In genomic region chr1:43227138-43227836, GRCh38 we compare ENCODE assay signal across 9 cellular contexts. TPM values are rescaled to one million over a fixed set of nuclear protein-coding genes. Genes with fewer than 3 reads are reported as not detected.
DNase-seq lines count a peak whose midpoint lies in the region; ATAC-seq, FAIRE-seq and TF ChIP-seq lines count a peak whose summit lies in the region.
"Had no signal": no experiment of that assay in that cellular context is flagged by ENCODE, and none has a peak within 500 bp of the region (broad histone marks: within the 10 kb centered on the region; RNA-seq: fewer than 3 reads in every experiment).

No MANE protein-coding gene starts in this region.

- no peaks in the 10 kb centered on the region for H3K9me3 ChIP-seq in endothelial cell of umbilical vein (replicated peaks; ENCODE audit: control insufficient read depth, insufficient read depth, low read length)

- POLR2A ChIA-PET in endothelial cell of umbilical vein (lab: Charles Lee): interaction anchor here (1.1 kb wide), 1 partner anchor 20 kb away, joined by 4 read pairs; no protein-coding TSS in a partner anchor

- no peaks in the 10 kb centered on the region for H3K27me3 ChIP-seq in endothelial cell of umbilical vein (ENCODE audit: control insufficient read depth in 2 of 2, insufficient read depth in 2 of 2, low read length in 2 of 2)

- peaks cover 7% of the 10 kb centered on the region for H3K4me1 ChIP-seq in endothelial cell of umbilical vein (ENCODE audit: control insufficient read depth, extremely low read depth, insufficient read depth, low read length)

- intact Hi-C loops in endothelial cell of umbilical vein (cut with micrococcal nuclease): loop anchor here (1.0 to 5.0 kb wide), 4 partner anchors 20 to 424 kb away; partner anchors contain the start of genes ELOVL1 and KDM4A

- H2AFZ ChIP-seq in endothelial cell of umbilical vein (ENCODE audit: low read depth, low read length): peak overlapping the region; percentile 58

- no peak overlapping the region for H3K4me2 ChIP-seq in endothelial cell of umbilical vein (ENCODE audit: insufficient read depth, low read length)

- no peak overlapping the region for H3K27ac ChIP-seq in endothelial cell of umbilical vein (ENCODE audit: insufficient read depth, low read depth, low read length)

- ATAC-seq in GM21367 (IDR thresholded peaks at IDR 0.05; ENCODE audit: unreplicated experiment): no peak

- peak; percentile 21 for FAIRE-seq in D721Med (lab: Jason Lieb, UNC)
- FAIRE-seq in endothelial cell of umbilical vein (lab: Jason Lieb, UNC): peak; percentile 92

- H4K20me1 ChIP-seq in endothelial cell of umbilical vein (replicated peaks; ENCODE audit: control insufficient read depth, extremely low read depth, insufficient read depth, low read length): no peaks in the 10 kb centered on the region

- TF ChIP-seq POLR2A in endothelial cell of umbilical vein (IDR thresholded peaks at IDR 0.05; ENCODE audit: low read depth, low read length): no peak

- DNase-seq in D721Med (ENCODE audit: insufficient read length, low spot score) (peak; percentile 63), HPDE6-E6E7 (ENCODE audit: extremely low spot score) (peak; percentile 63), NOMO-1 treated with dmso at 0.1 percent for 144 hours (lab: John Stamatoyannopoulos, UW; ENCODE audit: unreplicated experiment) (peak; percentile 35), endothelial cell of umbilical vein (ENCODE audit: low read depth, low spot score) (peak; percentile 78), middle frontal gyrus (ENCODE audit: extremely low spot score, low spot score) (peak; percentile 65)
- DNase-seq in activated CD8-positive, alpha-beta memory T cell treated with anti-CD3 and anti-CD28 coated beads for 4 hours (ENCODE audit: low read depth in 2 of 2): peak; percentile 68 to 75
- peak; percentile 50 to 88 for DNase-seq in stimulated activated CD8-positive, alpha-beta memory T cell treated with anti-CD3 and anti-CD28 coated beads, Interleukin-4, amount 100 ng/mL, for 4 hours (ENCODE audit: low read depth in 2 of 2, low spot score in 1 of 2)

- H3K36me3 ChIP-seq in endothelial cell of umbilical vein (ENCODE audit: control insufficient read depth in 2 of 2, extremely low read depth in 1 of 2, insufficient read depth in 2 of 2, low read length in 2 of 2): no peaks in the 10 kb centered on the region

- CTCF ChIA-PET in endothelial cell of umbilical vein (lab: Charles Lee): interaction anchor here (0.5 to 7.4 kb wide), 61 partner anchors 8 to 708 kb away, joined by 3 to 269 read pairs (median 5); partner anchors contain the start of genes CDC20, CFAP57, EBNA1BP2 and ELOVL1

- dilution Hi-C loops in endothelial cell of umbilical vein (cut with MboI; ENCODE audit: extremely low pct_ligation_motif_present, low sequenced_read_pairs): loop anchor here (25.0 kb wide), 1 partner anchor 185 kb away; no protein-coding TSS in a partner anchor

- H3K79me2 ChIP-seq in endothelial cell of umbilical vein (ENCODE audit: control insufficient read depth, insufficient read depth, low read length): no peaks in the 10 kb centered on the region

- no peak overlapping the region for H3K9ac ChIP-seq in endothelial cell of umbilical vein (replicated peaks; ENCODE audit: extremely low read depth, insufficient read depth, low read length)

- TF ChIP-seq CTCF in D721Med (IDR thresholded peaks at IDR 0.05; ENCODE audit: insufficient read depth, missing control alignments) (peak; percentile 90), endothelial cell of umbilical vein (IDR thresholded peaks at IDR 0.05; ENCODE audit: extremely low read depth in 1 of 2, insufficient read depth in 1 of 2, low read depth in 1 of 2, low read length in 2 of 2) (peak; percentile 84 to 97)

- H3K9me1 ChIP-seq in endothelial cell of umbilical vein (replicated peaks; ENCODE audit: control insufficient read depth, extremely low read depth, insufficient read depth, low read length): no peaks in the 10 kb centered on the region

- no peak overlapping the region for H3K4me3 ChIP-seq in endothelial cell of umbilical vein (replicated peaks in 1 of 3; ENCODE audit: insufficient read depth in 1 of 3, low read depth in 1 of 3, low read length in 3 of 3)

- no TSS peak for BruUV-seq in endothelial cell of umbilical vein (replicated peaks; lab: Mats Ljungman, UMichigan)

TF ChIP-seq in endothelial cell of umbilical vein, 7 proteins besides CTCF, POLR2A, EP300 and RAD21:
- TF ChIP-seq MYC (IDR thresholded peaks at IDR 0.05; ENCODE audit: low read depth, low read length): no peak
- no peak for TF ChIP-seq POLR2AphosphoS5 (IDR thresholded peaks at IDR 0.05; ENCODE audit: insufficient read depth, low read depth, low read length)
- no peak for TF ChIP-seq GATA2 (IDR thresholded peaks at IDR 0.05; ENCODE audit: insufficient read depth, insufficient read length, low read depth, low read length)
- TF ChIP-seq JUN (IDR thresholded peaks at IDR 0.05; ENCODE audit: borderline replicate concordance, insufficient read depth, insufficient read length, low read depth): no peak
- TF ChIP-seq, protein P1, sequence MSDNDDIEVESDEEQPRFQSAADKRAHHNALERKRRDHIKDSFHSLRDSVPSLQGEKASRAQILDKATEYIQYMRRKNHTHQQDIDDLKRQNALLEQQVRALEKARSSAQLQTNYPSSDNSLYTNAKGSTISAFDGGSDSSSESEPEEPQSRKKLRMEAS (IDR thresholded peaks at IDR 0.05; ENCODE audit: insufficient read depth, insufficient read length): no peak
- TF ChIP-seq FOS (IDR thresholded peaks at IDR 0.05; ENCODE audit: borderline replicate concordance, insufficient read depth, low read length): no peak

RNA-seq across cellular contexts. Expression of gene TMEM125, which starts 42.5 kb away (rescaled TPM):
- not detected in 2 replicates for total RNA-seq in endothelial cell of umbilical vein
- polyA plus RNA-seq in endothelial cell of umbilical vein: 0.06 and 0.17 TPM in 2 replicates
- 0.11 and 0.12 TPM in 2 replicates for polyA plus RNA-seq in endothelial cell of umbilical vein (2011; cell fraction: cytosol; rRNA removed)
- 0.08 TPM in 1 of 2 replicates, not detected in the other for polyA plus RNA-seq in endothelial cell of umbilical vein (2011; cell fraction: nucleus; rRNA removed)
- polyA plus RNA-seq in endothelial cell of umbilical vein (2012): not detected in 2 replicates
- polyA minus RNA-seq in endothelial cell of umbilical vein: not detected in 2 replicates
- polyA minus RNA-seq in endothelial cell of umbilical vein (2011; cell fraction: cytosol; rRNA and poly(A)+ RNA removed): not detected
- not detected in 2 replicates for polyA minus RNA-seq in endothelial cell of umbilical vein (2011; cell fraction: nucleus; rRNA and poly(A)+ RNA removed)
- total RNA-seq: activated CD8-positive, alpha-beta memory T cell treated with anti-CD3 and anti-CD28 coated beads for 36 hours had no signal

RNA-seq across cellular contexts. Expression of gene CFAP57, which starts 55.2 kb away (rescaled TPM):
- 0.28 and 0.88 TPM in 2 replicates for total RNA-seq in endothelial cell of umbilical vein
- polyA plus RNA-seq in endothelial cell of umbilical vein: 0.83 and 0.91 TPM in 2 replicates
- 0.62 and 1.0 TPM in 2 replicates for polyA plus RNA-seq in endothelial cell of umbilical vein (2011; cell fraction: cytosol; rRNA removed)
- polyA plus RNA-seq in endothelial cell of umbilical vein (2011; cell fraction: nucleus; rRNA removed): 5.5 and 6.1 TPM in 2 replicates
- 0.54 and 0.68 TPM in 2 replicates for polyA plus RNA-seq in endothelial cell of umbilical vein (2012)
- polyA minus RNA-seq in endothelial cell of umbilical vein: 0.62 and 0.68 TPM in 2 replicates
- polyA minus RNA-seq in endothelial cell of umbilical vein (2011; cell fraction: cytosol; rRNA and poly(A)+ RNA removed): 0.41 TPM
- polyA minus RNA-seq in endothelial cell of umbilical vein (2011; cell fraction: nucleus; rRNA and poly(A)+ RNA removed): 0.72 and 0.87 TPM in 2 replicates

RNA-seq across cellular contexts. Expression of gene EBNA1BP2, which starts 55.2 kb away (rescaled TPM):
- total RNA-seq in endothelial cell of umbilical vein: 104 and 105 TPM in 2 replicates
- 32.1 and 47.8 TPM in 2 replicates for polyA plus RNA-seq in endothelial cell of umbilical vein
- polyA plus RNA-seq in endothelial cell of umbilical vein (2011; cell fraction: cytosol; rRNA removed): 82.4 and 90.7 TPM in 2 replicates
- 71.7 and 74.9 TPM in 2 replicates for polyA plus RNA-seq in endothelial cell of umbilical vein (2011; cell fraction: nucleus; rRNA removed)
- 95.8 and 145 TPM in 2 replicates for polyA plus RNA-seq in endothelial cell of umbilical vein (2012)
- polyA minus RNA-seq in endothelial cell of umbilical vein: 37.6 and 43.6 TPM in 2 replicates
- polyA minus RNA-seq in endothelial cell of umbilical vein (2011; cell fraction: cytosol; rRNA and poly(A)+ RNA removed): 43.0 TPM
- 28.8 and 32.4 TPM in 2 replicates for polyA minus RNA-seq in endothelial cell of umbilical vein (2011; cell fraction: nucleus; rRNA and poly(A)+ RNA removed)

RNA-seq across cellular contexts. Expression of gene C1orf210, which starts 58.1 kb away (rescaled TPM):
- not detected in 2 replicates for total RNA-seq in endothelial cell of umbilical vein
- not detected in 2 replicates for polyA plus RNA-seq in endothelial cell of umbilical vein
- polyA plus RNA-seq in endothelial cell of umbilical vein (2011; cell fraction: cytosol; rRNA removed): not detected in 2 replicates
- not detected in 2 replicates for polyA plus RNA-seq in endothelial cell of umbilical vein (2011; cell fraction: nucleus; rRNA removed)
- polyA plus RNA-seq in endothelial cell of umbilical vein (2012): not detected in 2 replicates
- not detected in 2 replicates for polyA minus RNA-seq in endothelial cell of umbilical vein
- polyA minus RNA-seq in endothelial cell of umbilical vein (2011; cell fraction: cytosol; rRNA and poly(A)+ RNA removed): not detected
- not detected in 2 replicates for polyA minus RNA-seq in endothelial cell of umbilical vein (2011; cell fraction: nucleus; rRNA and poly(A)+ RNA removed)
- total RNA-seq: activated CD8-positive, alpha-beta memory T cell treated with anti-CD3 and anti-CD28 coated beads for 36 hours had no signal
